ENCODE assay signal across 8 cellular contexts in genomic region chr4:46931981-46932380, GRCh38. TPM values are rescaled to one million over a fixed set of nuclear protein-coding genes. Genes with fewer than 3 reads are reported as not detected.
DNase-seq lines count a peak whose midpoint lies in the region; ATAC-seq, FAIRE-seq and TF ChIP-seq lines count a peak whose summit lies in the region.

No MANE protein-coding gene starts in this region.

- H3K9me2 ChIP-seq in OCI-LY7 (ENCODE audit: insufficient read depth, low read length), result no peaks in the 10 kb centered on the region

- POLR2A ChIA-PET in OCI-LY7 (lab: Charles Lee), result no interaction called here

- H3K9me3 ChIP-seq in OCI-LY7 (ENCODE audit: low read length) (no peaks in the 10 kb centered on the region), osteoblast (ENCODE audit: low read depth, low read length) (no peaks in the 10 kb centered on the region)

- H3K4me3 ChIP-seq in OCI-LY7 (ENCODE audit: low read depth, low read length, poor library complexity, severe bottlenecking) (no peak overlapping the region), epithelial cell of esophagus (ENCODE audit: low read length) (no peak overlapping the region), osteoblast (ENCODE audit: insufficient read depth, low read length) (no peak overlapping the region), lower leg skin (ENCODE audit: low read depth, poor library complexity, severe bottlenecking) (no peak overlapping the region)

- CTCF ChIA-PET in OCI-LY7 (lab: Charles Lee; ENCODE audit: unreplicated experiment), result no interaction called here

- H3K36me3 ChIP-seq in OCI-LY7 (ENCODE audit: insufficient read depth, low read length) (no peaks in the 10 kb centered on the region), osteoblast (ENCODE audit: insufficient read depth, low read length) (no peaks in the 10 kb centered on the region)

- WGBS in lower leg skin, 2 donors, result 24 to 31% methylated on average over 3 of the region's 3 CpGs

- no peak overlapping the region for H3K4me2 ChIP-seq in OCI-LY7 (ENCODE audit: low read length)
- H3K4me2 ChIP-seq in osteoblast (ENCODE audit: insufficient read depth, low read length), result no peak overlapping the region

- H3K4me1 ChIP-seq in OCI-LY7 (ENCODE audit: insufficient read depth, low read length, poor library complexity, severe bottlenecking) (no peaks in the 10 kb centered on the region), osteoblast (ENCODE audit: insufficient read depth, low read length) (peaks cover 7% of the 10 kb centered on the region)

- intact Hi-C loops in OCI-LY7 (cut with micrococcal nuclease; ENCODE audit: unreplicated experiment), result loop anchor here (5.0 kb wide), 1 partner anchor 190 kb away; no protein-coding TSS in a partner anchor
- intact Hi-C loops in lower leg skin (cut with DNase I; ENCODE audit: low total_unique reads), result no loop called here

- H3K27ac ChIP-seq in C4-2B, result no peak overlapping the region
- no peak overlapping the region for H3K27ac ChIP-seq in OCI-LY7 (ENCODE audit: low read depth, low read length, poor library complexity, severe bottlenecking)
- no peak overlapping the region for H3K27ac ChIP-seq in osteoblast (ENCODE audit: low read depth, low read length)

- peak; percentile 77 for FAIRE-seq in GM18507 (lab: Jason Lieb, UNC)

- peak; percentile 68 for TF ChIP-seq CTCF in C4-2B (conservative IDR thresholded peaks at IDR 0.05)
- TF ChIP-seq CTCF in OCI-LY7 (conservative IDR thresholded peaks at IDR 0.05; ENCODE audit: low read length), result peak; percentile 70
- peak; percentile 54 for TF ChIP-seq CTCF in epithelial cell of esophagus (IDR thresholded peaks at IDR 0.05; ENCODE audit: insufficient read depth, low read depth, low read length, missing control alignments)
- peak; percentile 80 for TF ChIP-seq CTCF in osteoblast (IDR thresholded peaks at IDR 0.05; ENCODE audit: extremely low read depth, low read depth, low read length)
- TF ChIP-seq CTCF in lower leg skin (IDR thresholded peaks at IDR 0.05), result no peak

- BruUV-seq in OCI-LY7 (replicated peaks; lab: Mats Ljungman, UMichigan), result no TSS peak

- H3K27me3 ChIP-seq in osteoblast (ENCODE audit: insufficient read depth, low read length), result peaks cover 14% of the 10 kb centered on the region

- DNase-seq in GM18507 (ENCODE audit: extremely low spot score, insufficient read length, low read depth), result no peak
- DNase-seq in OCI-LY7 (ENCODE audit: low spot score), result peak; percentile 14
- peak; percentile 39 for DNase-seq in epithelial cell of esophagus (ENCODE audit: low read depth)
- no peak for DNase-seq in osteoblast (ENCODE audit: insufficient read length, low spot score, missing footprints)
- DNase-seq in ureter (ENCODE audit: low spot score), result no peak
- no peak for DNase-seq in lower leg skin (ENCODE audit: low spot score in 2 of 2)

- H2AFZ ChIP-seq in OCI-LY7 (ENCODE audit: low read length) (no peak overlapping the region), osteoblast (ENCODE audit: low read length) (no peak overlapping the region)

- no peak for TF ChIP-seq POLR2A in lower leg skin (IDR thresholded peaks at IDR 0.05)

- peak; percentile 74 for ATAC-seq in HG02970 (IDR thresholded peaks at IDR 0.05; ENCODE audit: low FRiP score, unreplicated experiment)

- H3K79me2 ChIP-seq in OCI-LY7 (ENCODE audit: insufficient read depth, low read depth, low read length) (no peaks in the 10 kb centered on the region), osteoblast (ENCODE audit: insufficient read depth, low read length) (no peaks in the 10 kb centered on the region)

- H4K20me1 ChIP-seq in OCI-LY7 (ENCODE audit: insufficient read depth, low read length) (no peaks in the 10 kb centered on the region), osteoblast (ENCODE audit: insufficient read depth, low read length) (no peaks in the 10 kb centered on the region)

RNA-seq across cellular contexts. Expression of gene COX7B2, which starts 22.9 kb away (rescaled TPM):
- total RNA-seq in OCI-LY7 (2014; rRNA removed; shearing (Covaris generic)), result not detected in 2 replicates
- total RNA-seq in OCI-LY7 (2022) (not detected in 2 replicates), osteoblast (not detected in 2 replicates), ureter (not detected), lower leg skin (not detected)

Comparison
In these comparisons a context has a peak if more than half of its experiments do, and no peak if none do; other contexts are left out.
1. CTCF ChIP-seq: peak in C4-2B (single experiment), OCI-LY7 (single experiment), epithelial cell of esophagus (single experiment) and osteoblast (single experiment); none in lower leg skin (0 of 3).
2. DNase-seq: peak in OCI-LY7 (single experiment) and epithelial cell of esophagus (single experiment); none in GM18507 (single experiment), osteoblast (single experiment), ureter (single experiment) and lower leg skin (0 of 2).